ENCODE assay signal across 1 cellular context in genomic region chr19:47094557-47095517, GRCh38.
A peak's percentile ranks its signal among the peaks of the same experiment; 100 is the strongest.
TF ChIP-seq lines count a peak whose summit lies in the region.

No MANE protein-coding gene starts in this region.

TF ChIP-seq in HepG2, 621 proteins besides CTCF, POLR2A, EP300 and RAD21 (continued from another document and continues in another):
- TF ChIP-seq, protein P1, sequence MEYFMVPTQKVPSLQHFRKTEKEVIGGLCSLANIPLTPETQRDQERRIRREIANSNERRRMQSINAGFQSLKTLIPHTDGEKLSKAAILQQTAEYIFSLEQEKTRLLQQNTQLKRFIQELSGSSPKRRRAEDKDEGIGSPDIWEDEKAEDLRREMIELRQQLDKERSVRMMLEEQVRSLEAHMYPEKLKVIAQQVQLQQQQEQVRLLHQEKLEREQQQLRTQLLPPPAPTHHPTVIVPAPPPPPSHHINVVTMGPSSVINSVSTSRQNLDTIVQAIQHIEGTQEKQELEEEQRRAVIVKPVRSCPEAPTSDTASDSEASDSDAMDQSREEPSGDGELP (IDR thresholded peaks at IDR 0.05; ENCODE audit: borderline replicate concordance, low read depth), result peak; percentile 92
- TF ChIP-seq MXD4 (CRISPR knock-in tag; IDR thresholded peaks at IDR 0.05) (no peak), ZNF652 (CRISPR knock-in tag; IDR thresholded peaks at IDR 0.05; ENCODE audit: borderline replicate concordance, low read depth) (no peak), AGO2 (optimal IDR thresholded peaks at IDR 0.05; ENCODE audit: low read depth, low read length) (peak; percentile 69), AKAP8 (CRISPR knock-in tag; IDR thresholded peaks at IDR 0.05) (0 out of 2 replicates have a peak, but pooled peaks have one; percentile 40), TARDBP (CRISPR knock-in tag; IDR thresholded peaks at IDR 0.05) (peak; percentile 60; the same call in 1 of the 2 replicates), FOXC1 (CRISPR knock-in tag; IDR thresholded peaks at IDR 0.05; ENCODE audit: borderline replicate concordance) (peak; percentile 48; the same call in 1 of the 2 replicates), CCAR2 (optimal IDR thresholded peaks at IDR 0.05; ENCODE audit: low read depth, low read length) (peak; percentile 76), PAXIP1 (CRISPR knock-in tag; conservative IDR thresholded peaks at IDR 0.05) (peak; percentile 45), TFE3 (CRISPR knock-in tag; IDR thresholded peaks at IDR 0.05) (peak; percentile 94), MYC (CRISPR knock-in tag; IDR thresholded peaks at IDR 0.05; ENCODE audit: borderline replicate concordance) (peak; percentile 46; the same call in 1 of the 2 replicates), GATAD2A (CRISPR knock-in tag; IDR thresholded peaks at IDR 0.05) (peak; percentile 76), NCOR1 (IDR thresholded peaks at IDR 0.05; ENCODE audit: borderline replicate concordance, low read length) (peak; percentile 56; the same call in 1 of the 2 replicates), ZNF782 (CRISPR knock-in tag; IDR thresholded peaks at IDR 0.05; ENCODE audit: borderline replicate concordance) (no peak), HOMEZ (CRISPR knock-in tag; IDR thresholded peaks at IDR 0.05; ENCODE audit: low read depth) (no peak), RARA (CRISPR knock-in tag; IDR thresholded peaks at IDR 0.05) (peak; percentile 86), FOXA1 (IDR thresholded peaks at IDR 0.05) (no peak), FOXA1 (CRISPR knock-in tag; IDR thresholded peaks at IDR 0.05) (0 out of 2 replicates have a peak, but pooled peaks have one; percentile 7), FOXA3 (CRISPR knock-in tag; IDR thresholded peaks at IDR 0.05) (no peak), SOX5 (CRISPR knock-in tag; IDR thresholded peaks at IDR 0.05; ENCODE audit: borderline replicate concordance) (peak; percentile 53; the same call in 1 of the 2 replicates), ZNF768 (CRISPR knock-in tag; IDR thresholded peaks at IDR 0.05) (peak; percentile 26; the same call in 1 of the 2 replicates), NR2F6 (IDR thresholded peaks at IDR 0.05) (peak; percentile 85), NR2F6 (CRISPR knock-in tag; IDR thresholded peaks at IDR 0.05) (peak; percentile 92), KDM2A (CRISPR knock-in tag; IDR thresholded peaks at IDR 0.05; ENCODE audit: borderline replicate concordance, low read depth) (peak; percentile 17; the same call in 1 of the 2 replicates), ZNF264 (CRISPR knock-in tag; IDR thresholded peaks at IDR 0.05) (0 out of 2 replicates have a peak, but pooled peaks have one; percentile 19), CBX2 (IDR thresholded peaks at IDR 0.05; ENCODE audit: low read depth, low read length) (no peak), CBX2 (CRISPR knock-in tag; IDR thresholded peaks at IDR 0.05; ENCODE audit: low read depth) (no peak), TBX2 (CRISPR knock-in tag; IDR thresholded peaks at IDR 0.05; ENCODE audit: borderline replicate concordance) (peak; percentile 53; the same call in 1 of the 2 replicates), SPEN (CRISPR knock-in tag; IDR thresholded peaks at IDR 0.05; ENCODE audit: low read depth) (peak; percentile 61; the same call in 1 of the 2 replicates), SP5 (CRISPR knock-in tag; IDR thresholded peaks at IDR 0.05; ENCODE audit: borderline replicate concordance, low read depth) (0 out of 2 replicates have a peak, but pooled peaks have one; percentile 64), SALL1 (CRISPR knock-in tag; IDR thresholded peaks at IDR 0.05) (peak; percentile 52; the same call in 1 of the 2 replicates), ZNF746 (CRISPR knock-in tag; IDR thresholded peaks at IDR 0.05) (peak; percentile 87; the same call in 1 of the 2 replicates), ESRRA (CRISPR knock-in tag; IDR thresholded peaks at IDR 0.05; ENCODE audit: low read depth) (no peak), ZNF12 (CRISPR knock-in tag; IDR thresholded peaks at IDR 0.05) (0 out of 2 replicates have a peak, but pooled peaks have one; percentile 25), PITX1 (CRISPR knock-in tag; IDR thresholded peaks at IDR 0.05) (0 out of 2 replicates have a peak, but pooled peaks have one; percentile 17), REPIN1 (CRISPR knock-in tag; IDR thresholded peaks at IDR 0.05; ENCODE audit: borderline replicate concordance, low read depth) (0 out of 2 replicates have a peak, but pooled peaks have one; percentile 60), ZNF687 (CRISPR knock-in tag; IDR thresholded peaks at IDR 0.05) (peak; percentile 64), NR2F2 (IDR thresholded peaks at IDR 0.05; ENCODE audit: borderline replicate concordance, low read depth) (peak; percentile 80), XRCC5 (optimal IDR thresholded peaks at IDR 0.05; ENCODE audit: low read length) (peak; percentile 49), GABPB1 (CRISPR knock-in tag; IDR thresholded peaks at IDR 0.05) (peak; percentile 27; the same call in 1 of the 2 replicates), ETV5 (CRISPR knock-in tag; IDR thresholded peaks at IDR 0.05; ENCODE audit: borderline replicate concordance) (peak; percentile 40; the same call in 1 of the 2 replicates), ZNF781 (CRISPR knock-in tag; IDR thresholded peaks at IDR 0.05; ENCODE audit: borderline replicate concordance, not compliant biosample characterization) (peak; percentile 46)
- TF ChIP-seq, protein P2, sequence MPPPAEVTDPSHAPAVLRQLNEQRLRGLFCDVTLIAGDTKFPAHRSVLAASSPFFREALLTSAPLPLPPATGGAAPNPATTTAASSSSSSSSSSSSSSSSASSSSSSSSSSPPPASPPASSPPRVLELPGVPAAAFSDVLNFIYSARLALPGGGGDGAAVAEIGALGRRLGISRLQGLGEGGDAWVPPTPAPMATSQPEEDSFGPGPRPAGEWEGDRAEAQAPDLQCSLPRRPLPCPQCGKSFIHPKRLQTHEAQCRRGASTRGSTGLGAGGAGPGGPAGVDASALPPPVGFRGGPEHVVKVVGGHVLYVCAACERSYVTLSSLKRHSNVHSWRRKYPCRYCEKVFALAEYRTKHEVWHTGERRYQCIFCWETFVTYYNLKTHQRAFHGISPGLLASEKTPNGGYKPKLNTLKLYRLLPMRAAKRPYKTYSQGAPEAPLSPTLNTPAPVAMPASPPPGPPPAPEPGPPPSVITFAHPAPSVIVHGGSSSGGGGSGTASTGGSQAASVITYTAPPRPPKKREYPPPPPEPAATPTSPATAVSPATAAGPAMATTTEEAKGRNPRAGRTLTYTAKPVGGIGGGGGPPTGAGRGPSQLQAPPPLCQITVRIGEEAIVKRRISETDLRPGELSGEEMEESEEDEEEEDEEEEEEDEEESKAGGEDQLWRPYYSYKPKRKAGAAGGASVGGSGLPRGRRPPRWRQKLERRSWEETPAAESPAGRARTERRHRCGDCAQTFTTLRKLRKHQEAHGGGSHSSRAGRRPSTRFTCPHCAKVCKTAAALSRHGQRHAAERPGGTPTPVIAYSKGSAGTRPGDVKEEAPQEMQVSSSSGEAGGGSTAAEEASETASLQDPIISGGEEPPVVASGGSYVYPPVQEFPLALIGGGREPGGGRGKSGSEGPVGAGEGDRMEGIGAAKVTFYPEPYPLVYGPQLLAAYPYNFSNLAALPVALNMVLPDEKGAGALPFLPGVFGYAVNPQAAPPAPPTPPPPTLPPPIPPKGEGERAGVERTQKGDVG (CRISPR knock-in tag; IDR thresholded peaks at IDR 0.05; ENCODE audit: borderline replicate concordance), result peak; percentile 31; the same call in 1 of the 2 replicates
- TF ChIP-seq, protein P3, sequence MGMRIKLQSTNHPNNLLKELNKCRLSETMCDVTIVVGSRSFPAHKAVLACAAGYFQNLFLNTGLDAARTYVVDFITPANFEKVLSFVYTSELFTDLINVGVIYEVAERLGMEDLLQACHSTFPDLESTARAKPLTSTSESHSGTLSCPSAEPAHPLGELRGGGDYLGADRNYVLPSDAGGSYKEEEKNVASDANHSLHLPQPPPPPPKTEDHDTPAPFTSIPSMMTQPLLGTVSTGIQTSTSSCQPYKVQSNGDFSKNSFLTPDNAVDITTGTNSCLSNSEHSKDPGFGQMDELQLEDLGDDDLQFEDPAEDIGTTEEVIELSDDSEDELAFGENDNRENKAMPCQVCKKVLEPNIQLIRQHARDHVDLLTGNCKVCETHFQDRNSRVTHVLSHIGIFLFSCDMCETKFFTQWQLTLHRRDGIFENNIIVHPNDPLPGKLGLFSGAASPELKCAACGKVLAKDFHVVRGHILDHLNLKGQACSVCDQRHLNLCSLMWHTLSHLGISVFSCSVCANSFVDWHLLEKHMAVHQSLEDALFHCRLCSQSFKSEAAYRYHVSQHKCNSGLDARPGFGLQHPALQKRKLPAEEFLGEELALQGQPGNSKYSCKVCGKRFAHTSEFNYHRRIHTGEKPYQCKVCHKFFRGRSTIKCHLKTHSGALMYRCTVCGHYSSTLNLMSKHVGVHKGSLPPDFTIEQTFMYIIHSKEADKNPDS (CRISPR knock-in tag; IDR thresholded peaks at IDR 0.05), result 0 out of 2 replicates have a peak, but pooled peaks have one; percentile 60
- TF ChIP-seq, protein P4, sequence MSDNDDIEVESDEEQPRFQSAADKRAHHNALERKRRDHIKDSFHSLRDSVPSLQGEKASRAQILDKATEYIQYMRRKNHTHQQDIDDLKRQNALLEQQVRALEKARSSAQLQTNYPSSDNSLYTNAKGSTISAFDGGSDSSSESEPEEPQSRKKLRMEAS (IDR thresholded peaks at IDR 0.05), result 0 out of 2 replicates have a peak, but pooled peaks have one; percentile 33
